Comparison of ENCODE assay signal across 14 cellular contexts in the genomic region with DNA sequence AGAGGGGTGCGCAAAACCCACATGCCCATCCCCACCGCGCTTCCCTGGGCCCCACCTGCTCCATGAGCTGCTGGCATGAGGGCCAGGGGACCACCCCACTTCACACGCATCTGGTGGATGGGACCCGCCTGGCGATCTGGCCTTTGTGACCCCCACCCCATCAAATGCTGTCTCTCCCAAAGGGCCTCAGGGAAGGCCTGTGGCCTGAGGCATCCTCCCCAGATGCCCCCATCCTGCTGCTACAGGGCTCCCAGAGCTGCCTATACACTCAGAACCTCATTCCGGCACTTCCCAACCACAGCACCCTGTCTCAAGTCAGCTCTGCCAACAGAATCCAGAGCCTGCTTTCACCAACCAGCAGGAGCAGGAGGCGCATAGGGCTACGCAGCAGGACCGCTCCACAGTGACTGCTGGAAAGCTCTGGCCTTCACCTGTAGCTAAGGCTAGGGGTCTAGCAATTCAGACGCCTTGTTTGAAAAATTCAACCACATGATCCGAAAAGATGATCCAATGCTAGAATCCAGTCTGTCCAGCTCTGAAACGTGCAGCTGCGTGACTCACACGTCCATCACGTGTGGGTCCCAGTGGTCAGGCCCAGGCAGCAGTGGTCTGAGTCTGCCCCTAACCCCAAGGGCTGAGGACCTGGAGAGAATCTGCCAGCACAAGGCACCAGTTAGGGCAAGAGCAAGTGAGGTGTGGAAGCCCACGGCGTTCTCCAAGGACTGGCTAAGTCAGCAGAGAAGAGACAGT. TPM values are rescaled to one million over a fixed set of nuclear protein-coding genes. Genes with fewer than 3 reads are reported as not detected.
DNase-seq lines count a peak whose midpoint lies in the region; ATAC-seq and TF ChIP-seq lines count a peak whose summit lies in the region.
"Had no signal": no experiment of that assay in that cellular context is flagged by ENCODE, and none has a peak within 500 bp of the region (broad histone marks: within the 10 kb centered on the region; RNA-seq: fewer than 3 reads in every experiment).

No MANE protein-coding gene starts in this region.

- H3K27ac ChIP-seq in CD4-positive, CD25-positive, alpha-beta regulatory T cell (ENCODE audit: insufficient read depth, low read length, poor library complexity, severe bottlenecking), result no peak overlapping the region
- no peak overlapping the region for H3K27ac ChIP-seq in mesenchymal stem cell (ENCODE audit: low read length, poor library complexity, severe bottlenecking)

- H3K4ac ChIP-seq in mesenchymal stem cell (ENCODE audit: low read depth in 1 of 2, low read length in 2 of 2), result no peak overlapping the region

- H2BK15ac ChIP-seq in mesenchymal stem cell (ENCODE audit: low read depth, poor library complexity, severe bottlenecking), result no peak overlapping the region

- no peak overlapping the region for H3K14ac ChIP-seq in mesenchymal stem cell (ENCODE audit: low read length in 2 of 2)

- peaks cover 9 to 60% (median 34%) of the 10 kb centered on the region in 4 donors for H3K4me1 Mint-ChIP-seq in CD4-positive, CD25-positive, alpha-beta regulatory T cell
- H3K4me1 Mint-ChIP-seq in activated CD8-positive, alpha-beta T cell treated with anti-CD3 and anti-CD28 coated beads for 36 hours (ENCODE audit: low read depth), result peaks cover 54% of the 10 kb centered on the region

- no peak overlapping the region for H3K18ac ChIP-seq in mesenchymal stem cell (ENCODE audit: low read depth in 1 of 2, low read length in 2 of 2)

- no peaks in the 10 kb centered on the region for H3K9me3 Mint-ChIP-seq in CD4-positive, CD25-positive, alpha-beta regulatory T cell
- no peaks in the 10 kb centered on the region for H3K9me3 Mint-ChIP-seq in activated CD8-positive, alpha-beta T cell treated with anti-CD3 and anti-CD28 coated beads for 36 hours

- no peaks in the 10 kb centered on the region for H3K27me3 Mint-ChIP-seq in CD4-positive, CD25-positive, alpha-beta regulatory T cell
- H3K27me3 Mint-ChIP-seq in activated CD8-positive, alpha-beta T cell treated with anti-CD3 and anti-CD28 coated beads for 36 hours, result no peaks in the 10 kb centered on the region

- H3K27me3 ChIP-seq in CD4-positive, CD25-positive, alpha-beta regulatory T cell (ENCODE audit: control insufficient read depth, insufficient read depth, low read length), result no peaks in the 10 kb centered on the region
- H3K27me3 ChIP-seq in mesenchymal stem cell (ENCODE audit: control insufficient read depth in 1 of 2, insufficient read depth in 1 of 2, low read length in 2 of 2) (no peaks in the 10 kb centered on the region), MG63 (no peaks in the 10 kb centered on the region)
- H3K27me3 ChIP-seq: ascending aorta, gastroesophageal sphincter, thyroid gland had no signal

- no peak overlapping the region for H2AFZ ChIP-seq in mesenchymal stem cell (ENCODE audit: low read depth, low read length)

- H4K8ac ChIP-seq in mesenchymal stem cell (ENCODE audit: low read length), result no peak overlapping the region

- CTCF ChIA-PET in activated CD8-positive, alpha-beta T cell treated with anti-CD3 and anti-CD28 coated beads for 36 hours (lab: Charles Lee), result interaction anchor here (0.8 to 2.9 kb wide), 11 partner anchors 9 to 89 kb away, joined by 3 to 21 read pairs (median 5); partner anchors contain the start of genes DNLZ, ENTR1, INPP5E and PMPCA

- peak overlapping the region in 3 of 4 donors; percentile 16 to 85 (median 56) for H3K4me3 Mint-ChIP-seq in CD4-positive, CD25-positive, alpha-beta regulatory T cell
- peak overlapping the region; percentile 17 for H3K4me3 Mint-ChIP-seq in activated CD8-positive, alpha-beta T cell treated with anti-CD3 and anti-CD28 coated beads for 36 hours

- POLR2A ChIA-PET in activated CD8-positive, alpha-beta T cell treated with anti-CD3 and anti-CD28 coated beads for 36 hours (lab: Charles Lee), result interaction anchor here (0.8 to 2.0 kb wide), 9 partner anchors 8 to 89 kb away, joined by 3 to 16 read pairs (median 3); partner anchors contain the start of genes DNLZ, ENTR1 and PMPCA

- H2BK12ac ChIP-seq in mesenchymal stem cell (ENCODE audit: low read length in 2 of 2), result no peak overlapping the region

- H3K23ac ChIP-seq in mesenchymal stem cell (ENCODE audit: low read length in 2 of 2), result no peak overlapping the region

- H3K9ac ChIP-seq in mesenchymal stem cell (ENCODE audit: low read length), result peak overlapping the region; percentile 93

- no peak for ATAC-seq in CD4-positive, CD25-positive, alpha-beta regulatory T cell (ENCODE audit: low read depth in 2 of 2)
- no peak for ATAC-seq in activated CD8-positive, alpha-beta T cell treated with anti-CD3 and anti-CD28 coated beads for 36 hours

- no peak overlapping the region for H3K4me2 ChIP-seq in mesenchymal stem cell (ENCODE audit: low read length, poor library complexity, severe bottlenecking)

- no peak for TF ChIP-seq CTCF in activated CD8-positive, alpha-beta T cell treated with anti-CD3 and anti-CD28 coated beads for 36 hours (IDR thresholded peaks at IDR 0.05)

- H3K79me1 ChIP-seq in mesenchymal stem cell (replicated peaks; ENCODE audit: low read length, poor library complexity, severe bottlenecking), result peaks cover 28% of the 10 kb centered on the region

- peaks cover 13% of the 10 kb centered on the region for H3K36me3 ChIP-seq in CD4-positive, CD25-positive, alpha-beta regulatory T cell (ENCODE audit: control insufficient read depth, insufficient read depth, low read length)
- H3K36me3 ChIP-seq in mesenchymal stem cell (ENCODE audit: control insufficient read depth in 1 of 2, insufficient read depth in 2 of 2, low read depth in 1 of 2, low read length in 2 of 2), result peaks cover 56 to 67% of the 10 kb centered on the region in 2 experiments
- H3K36me3 ChIP-seq in MG63, result peaks cover 50% of the 10 kb centered on the region

- no peaks in the 10 kb centered on the region for H3K36me3 Mint-ChIP-seq in CD4-positive, CD25-positive, alpha-beta regulatory T cell
- peaks cover 55% of the 10 kb centered on the region for H3K36me3 Mint-ChIP-seq in activated CD8-positive, alpha-beta T cell treated with anti-CD3 and anti-CD28 coated beads for 36 hours (ENCODE audit: low read depth)

- H3K27ac Mint-ChIP-seq in CD4-positive, CD25-positive, alpha-beta regulatory T cell, result peak overlapping the region in 1 of 3 donors; percentile 66
- H3K27ac Mint-ChIP-seq in activated CD8-positive, alpha-beta T cell treated with anti-CD3 and anti-CD28 coated beads for 36 hours, result peak overlapping the region; percentile 77

- DNase-seq in CD4-positive, CD25-positive, alpha-beta regulatory T cell, result no peak
- peak; percentile 59 for DNase-seq in ELR (ENCODE audit: low read depth)
- no peak for DNase-seq in activated CD8-positive, alpha-beta T cell treated with anti-CD3 and anti-CD28 coated beads for 36 hours
- peak; percentile 15 for DNase-seq in mesenchymal stem cell
- DNase-seq in NCI-H2029 (lab: John Stamatoyannopoulos, UW), result no peak
- no peak for DNase-seq in MG63
- DNase-seq in COLO668 (lab: John Stamatoyannopoulos, UW; ENCODE audit: unreplicated experiment), result no peak
- no peak for DNase-seq in HuH-7 (ENCODE audit: low spot score)
- DNase-seq: activated CD4-positive, alpha-beta T cell treated with anti-CD3 and anti-CD28 coated beads, Interleukin-2, amount 50 U/mL, for 4 hours; effector CD4-positive, alpha-beta T cell; MM.1S; thyroid gland had no signal

- WGBS in mesenchymal stem cell, result 92% methylated on average over 18 of the region's 18 CpGs

- intact Hi-C loops in activated CD8-positive, alpha-beta T cell treated with anti-CD3 and anti-CD28 coated beads for 36 hours (cut with micrococcal nuclease), result loop anchor here (10.0 kb wide), 1 partner anchor 87 kb away; no protein-coding TSS in a partner anchor

- no peak overlapping the region for H3K4me3 ChIP-seq in CD4-positive, CD25-positive, alpha-beta regulatory T cell (ENCODE audit: low read depth, low read length)
- H3K4me3 ChIP-seq in mesenchymal stem cell (ENCODE audit: insufficient read depth in 1 of 2, low read depth in 1 of 2, low read length in 2 of 2) (no peak overlapping the region), MG63 (no peak overlapping the region)
- H3K4me3 ChIP-seq: thyroid gland had no signal

- no peak overlapping the region for H2AK5ac ChIP-seq in mesenchymal stem cell (ENCODE audit: low read length, severe bottlenecking)

- no peak overlapping the region for H2BK120ac ChIP-seq in mesenchymal stem cell (ENCODE audit: low read depth, low read length)

- no peaks in the 10 kb centered on the region for H3K9me3 ChIP-seq in CD4-positive, CD25-positive, alpha-beta regulatory T cell (ENCODE audit: control insufficient read depth in 2 of 2, low read length in 2 of 2)
- H3K9me3 ChIP-seq in mesenchymal stem cell (ENCODE audit: control insufficient read depth, low read length) (no peaks in the 10 kb centered on the region), MG63 (no peaks in the 10 kb centered on the region)
- H3K9me3 ChIP-seq: ascending aorta, gastroesophageal sphincter, thyroid gland had no signal

- H3K4me1 ChIP-seq in CD4-positive, CD25-positive, alpha-beta regulatory T cell (ENCODE audit: control insufficient read depth, insufficient read depth, low read length, poor library complexity, severe bottlenecking), result peaks cover 51% of the 10 kb centered on the region
- H3K4me1 ChIP-seq in mesenchymal stem cell (ENCODE audit: control insufficient read depth, insufficient read depth, low read depth, low read length), result peaks cover 18% of the 10 kb centered on the region

- no peak overlapping the region for H4K91ac ChIP-seq in mesenchymal stem cell (ENCODE audit: low read length)

- H2BK5ac ChIP-seq in mesenchymal stem cell (ENCODE audit: low read depth, low read length, poor library complexity, severe bottlenecking), result no peak overlapping the region

RNA-seq across cellular contexts. Expression of gene SNAPC4, which starts 1.4 kb away (rescaled TPM):
- 13.3 TPM for total RNA-seq in CD4-positive, CD25-positive, alpha-beta regulatory T cell
- polyA plus RNA-seq in CD4-positive, CD25-positive, alpha-beta regulatory T cell, result 1 to 10 TPM in 2 of 4 donors, under 1 TPM in 2; 0.40 to 1.2 (median 0.96) TPM
- total RNA-seq in activated CD8-positive, alpha-beta T cell treated with anti-CD3 and anti-CD28 coated beads for 36 hours, result 10 to 100 TPM; 15.5 to 17.1 TPM
- polyA plus RNA-seq in mesenchymal stem cell (2013, experiment 1 of 2), result 6.1 TPM
- polyA plus RNA-seq in mesenchymal stem cell (2013, experiment 2 of 2), result 5.4 TPM
- total RNA-seq in MG63 (2014; rRNA removed; shearing (Covaris generic); ENCODE audit: low replicate concordance), result 9.1 and 14.1 TPM in 2 replicates

RNA-seq across cellular contexts. Expression of gene ENTR1, which starts 9.1 kb away (rescaled TPM):
- total RNA-seq in CD4-positive, CD25-positive, alpha-beta regulatory T cell, result 63.2 TPM
- 1 to 10 TPM; 7.8 to 9.9 (median 9.2) TPM for polyA plus RNA-seq in CD4-positive, CD25-positive, alpha-beta regulatory T cell
- total RNA-seq in activated CD8-positive, alpha-beta T cell treated with anti-CD3 and anti-CD28 coated beads for 36 hours, result 10 to 100 TPM; 65.9 to 66.8 TPM
- polyA plus RNA-seq in mesenchymal stem cell (2013, experiment 1 of 2), result 40.7 TPM
- 41.1 TPM for polyA plus RNA-seq in mesenchymal stem cell (2013, experiment 2 of 2)
- 65.6 and 95.9 TPM in 2 replicates for total RNA-seq in MG63 (2014; rRNA removed; shearing (Covaris generic); ENCODE audit: low replicate concordance)

RNA-seq across cellular contexts. Expression of gene PMPCA, which starts 9.1 kb away (rescaled TPM):
- 86.2 TPM for total RNA-seq in CD4-positive, CD25-positive, alpha-beta regulatory T cell
- 10 to 100 TPM; 36.5 to 46.5 (median 39.2) TPM for polyA plus RNA-seq in CD4-positive, CD25-positive, alpha-beta regulatory T cell
- total RNA-seq in activated CD8-positive, alpha-beta T cell treated with anti-CD3 and anti-CD28 coated beads for 36 hours, result 100 to 1,000 TPM; 128 to 140 TPM
- polyA plus RNA-seq in mesenchymal stem cell (2013, experiment 1 of 2), result 34.3 TPM
- 33.6 TPM for polyA plus RNA-seq in mesenchymal stem cell (2013, experiment 2 of 2)
- 56.3 and 83.7 TPM in 2 replicates for total RNA-seq in MG63 (2014; rRNA removed; shearing (Covaris generic); ENCODE audit: low replicate concordance)

RNA-seq across cellular contexts. Expression of gene CARD9, which starts 27.9 kb away (rescaled TPM):
- 0.35 TPM for total RNA-seq in CD4-positive, CD25-positive, alpha-beta regulatory T cell
- polyA plus RNA-seq in CD4-positive, CD25-positive, alpha-beta regulatory T cell, result under 1 TPM; 0.23 to 0.82 (median 0.33) TPM
- 1 to 10 TPM; 6.8 to 7.1 TPM for total RNA-seq in activated CD8-positive, alpha-beta T cell treated with anti-CD3 and anti-CD28 coated beads for 36 hours
- 0.37 TPM for polyA plus RNA-seq in mesenchymal stem cell (2013, experiment 1 of 2)
- polyA plus RNA-seq in mesenchymal stem cell (2013, experiment 2 of 2), result 0.51 TPM
- 1.7 TPM in 1 of 2 replicates, not detected in the other for total RNA-seq in MG63 (2014; rRNA removed; shearing (Covaris generic); ENCODE audit: low replicate concordance)

RNA-seq across cellular contexts. Expression of gene DNLZ, which starts 37.8 kb away (rescaled TPM):
- total RNA-seq in CD4-positive, CD25-positive, alpha-beta regulatory T cell, result 25.5 TPM
- polyA plus RNA-seq in CD4-positive, CD25-positive, alpha-beta regulatory T cell, result 10 to 100 TPM; 51.1 to 67.9 (median 61.5) TPM
- total RNA-seq in activated CD8-positive, alpha-beta T cell treated with anti-CD3 and anti-CD28 coated beads for 36 hours, result 10 to 100 TPM; 16.1 to 17.4 TPM
- polyA plus RNA-seq in mesenchymal stem cell (2013, experiment 1 of 2), result 15.5 TPM
- polyA plus RNA-seq in mesenchymal stem cell (2013, experiment 2 of 2), result 16.8 TPM
- 15.2 and 47.9 TPM in 2 replicates for total RNA-seq in MG63 (2014; rRNA removed; shearing (Covaris generic); ENCODE audit: low replicate concordance)

Comparison
In these comparisons a context has a peak if more than half of its experiments do, and no peak if none do; other contexts are left out.
1. DNase-seq: peak in ELR (single experiment) and mesenchymal stem cell (single experiment); none in CD4-positive, CD25-positive, alpha-beta regulatory T cell (0 of 3), activated CD8-positive, alpha-beta T cell treated with anti-CD3 and anti-CD28 coated beads for 36 hours (single experiment), NCI-H2029 (single experiment), MG63 (single experiment), COLO668 (single experiment) and HuH-7 (single experiment).